ENCODE assay signal across 1 cellular context in the genomic region with DNA sequence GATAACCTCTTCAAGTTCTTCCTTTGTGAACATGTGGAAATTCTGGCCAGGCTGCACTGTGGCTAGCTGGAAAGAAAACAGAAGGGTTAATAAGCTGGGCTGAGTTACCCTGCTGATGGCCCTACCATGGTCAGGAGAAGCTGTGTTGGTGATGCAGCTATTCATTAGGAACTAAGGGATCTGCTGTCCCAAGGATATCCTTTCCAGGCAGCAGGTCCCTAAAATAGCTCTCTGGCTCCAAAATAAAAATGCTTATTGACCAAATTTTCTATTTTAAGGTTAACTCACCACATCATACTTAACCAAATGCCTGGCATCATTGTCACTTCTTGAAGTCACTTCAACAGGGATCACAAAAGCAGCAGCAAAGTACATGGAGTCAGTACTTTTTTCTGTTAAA.
A peak's percentile ranks its signal among the peaks of the same experiment; 100 is the strongest.
TF ChIP-seq lines count a peak whose summit lies in the region.

No MANE protein-coding gene starts in this region.

TF ChIP-seq in HepG2, 621 proteins besides CTCF, POLR2A, EP300 and RAD21:
- 0 out of 2 replicates have a peak, but pooled peaks have one; percentile 11 for TF ChIP-seq ZNF652 (CRISPR knock-in tag; IDR thresholded peaks at IDR 0.05; ENCODE audit: borderline replicate concordance, low read depth)
- TF ChIP-seq, protein P1, sequence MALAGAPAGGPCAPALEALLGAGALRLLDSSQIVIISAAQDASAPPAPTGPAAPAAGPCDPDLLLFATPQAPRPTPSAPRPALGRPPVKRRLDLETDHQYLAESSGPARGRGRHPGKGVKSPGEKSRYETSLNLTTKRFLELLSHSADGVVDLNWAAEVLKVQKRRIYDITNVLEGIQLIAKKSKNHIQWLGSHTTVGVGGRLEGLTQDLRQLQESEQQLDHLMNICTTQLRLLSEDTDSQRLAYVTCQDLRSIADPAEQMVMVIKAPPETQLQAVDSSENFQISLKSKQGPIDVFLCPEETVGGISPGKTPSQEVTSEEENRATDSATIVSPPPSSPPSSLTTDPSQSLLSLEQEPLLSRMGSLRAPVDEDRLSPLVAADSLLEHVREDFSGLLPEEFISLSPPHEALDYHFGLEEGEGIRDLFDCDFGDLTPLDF (CRISPR knock-in tag; IDR thresholded peaks at IDR 0.05), result no peak
